Comparison of ENCODE assay signal across 1 cellular context in the genomic region with DNA sequence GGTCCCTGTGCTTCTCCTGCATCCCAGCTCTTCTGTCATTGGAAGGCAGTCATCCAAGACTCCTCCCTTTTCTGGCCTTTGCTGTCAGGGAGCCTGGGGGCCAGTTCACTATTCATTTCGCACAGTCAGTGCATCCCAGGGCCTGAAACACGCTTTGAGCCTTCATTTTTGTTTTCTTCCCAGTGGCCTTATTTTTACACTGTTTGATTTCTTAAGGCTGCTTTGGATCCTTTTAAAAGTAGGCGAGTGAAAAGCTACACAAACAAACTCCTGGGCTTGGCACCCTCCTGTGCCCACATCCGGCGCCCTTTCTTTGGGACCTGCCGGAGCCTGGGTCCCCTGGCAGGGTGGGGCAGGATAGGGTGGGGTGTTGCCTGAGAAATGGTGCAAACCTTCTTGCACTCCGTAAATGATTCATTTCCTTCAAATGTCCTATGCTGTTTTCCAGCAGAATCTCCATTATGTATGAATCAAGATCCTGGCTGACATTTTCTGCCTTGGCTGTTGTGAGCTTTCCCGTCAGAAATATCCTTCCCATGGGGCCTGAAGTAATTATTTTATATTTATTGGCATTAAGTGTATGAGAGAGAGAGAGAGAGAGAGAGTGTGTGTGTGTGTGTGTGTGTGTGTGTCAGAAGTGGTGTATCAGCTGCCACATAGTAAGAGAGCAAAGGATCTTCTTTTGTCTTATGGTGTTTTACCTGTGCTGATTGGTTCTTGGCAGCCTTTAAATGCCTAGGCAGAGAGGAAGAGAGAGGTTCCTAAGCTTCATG.
TF ChIP-seq lines count a peak whose summit lies in the region.

No MANE protein-coding gene starts in this region.

TF ChIP-seq in A549, 52 proteins besides CTCF, POLR2A, EP300 and RAD21 (continued from another document):
- TF ChIP-seq FOXS1 (CRISPR knock-in tag; IDR thresholded peaks at IDR 0.05) (no peak), FOSL2 (IDR thresholded peaks at IDR 0.05) (no peak), FOSL2 (CRISPR knock-in tag; IDR thresholded peaks at IDR 0.05) (no peak), KDM5A (IDR thresholded peaks at IDR 0.05) (no peak), NFE2L2 (conservative IDR thresholded peaks at IDR 0.05; ENCODE audit: low read length) (no peak), CBX2 (IDR thresholded peaks at IDR 0.05; ENCODE audit: borderline replicate concordance, low read depth) (no peak), JUNB (IDR thresholded peaks at IDR 0.05) (no peak), SREBF2 (IDR thresholded peaks at IDR 0.05) (no peak)
